1 cellular context compared by ENCODE assay signal in the genomic region with DNA sequence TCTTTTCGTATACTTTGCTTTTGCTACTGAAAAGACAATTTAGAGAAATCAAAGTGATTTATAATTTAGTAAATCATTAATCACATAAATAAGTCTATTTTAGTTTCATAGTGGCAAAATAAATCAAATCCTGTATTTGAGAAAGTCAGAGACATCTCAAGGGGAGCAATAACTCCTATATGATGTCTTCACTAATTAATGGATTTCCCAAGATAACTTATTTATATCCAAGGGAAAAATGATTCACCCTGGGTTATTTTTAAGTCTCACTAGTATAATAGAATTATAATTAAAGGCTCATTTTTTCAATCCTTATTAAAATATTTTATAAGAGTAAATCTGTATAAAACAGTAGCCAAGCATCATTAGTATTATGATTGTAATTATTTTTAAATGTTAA.
TF ChIP-seq lines count a peak whose summit lies in the region.

No MANE protein-coding gene starts in this region.

TF ChIP-seq in SK-N-SH treated with all-trans-retinoic acid at 6 μM for 48 hours, 23 proteins besides CTCF, POLR2A, EP300 and RAD21 (continued from another document):
- TF ChIP-seq, protein P1, sequence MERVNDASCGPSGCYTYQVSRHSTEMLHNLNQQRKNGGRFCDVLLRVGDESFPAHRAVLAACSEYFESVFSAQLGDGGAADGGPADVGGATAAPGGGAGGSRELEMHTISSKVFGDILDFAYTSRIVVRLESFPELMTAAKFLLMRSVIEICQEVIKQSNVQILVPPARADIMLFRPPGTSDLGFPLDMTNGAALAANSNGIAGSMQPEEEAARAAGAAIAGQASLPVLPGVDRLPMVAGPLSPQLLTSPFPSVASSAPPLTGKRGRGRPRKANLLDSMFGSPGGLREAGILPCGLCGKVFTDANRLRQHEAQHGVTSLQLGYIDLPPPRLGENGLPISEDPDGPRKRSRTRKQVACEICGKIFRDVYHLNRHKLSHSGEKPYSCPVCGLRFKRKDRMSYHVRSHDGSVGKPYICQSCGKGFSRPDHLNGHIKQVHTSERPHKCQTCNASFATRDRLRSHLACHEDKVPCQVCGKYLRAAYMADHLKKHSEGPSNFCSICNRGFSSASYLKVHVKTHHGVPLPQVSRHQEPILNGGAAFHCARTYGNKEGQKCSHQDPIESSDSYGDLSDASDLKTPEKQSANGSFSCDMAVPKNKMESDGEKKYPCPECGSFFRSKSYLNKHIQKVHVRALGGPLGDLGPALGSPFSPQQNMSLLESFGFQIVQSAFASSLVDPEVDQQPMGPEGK (CRISPR knock-in tag; IDR thresholded peaks at IDR 0.05; ENCODE audit: borderline replicate concordance) = no peak; the same call in 1 of the 2 replicates
- TF ChIP-seq, protein P2, sequence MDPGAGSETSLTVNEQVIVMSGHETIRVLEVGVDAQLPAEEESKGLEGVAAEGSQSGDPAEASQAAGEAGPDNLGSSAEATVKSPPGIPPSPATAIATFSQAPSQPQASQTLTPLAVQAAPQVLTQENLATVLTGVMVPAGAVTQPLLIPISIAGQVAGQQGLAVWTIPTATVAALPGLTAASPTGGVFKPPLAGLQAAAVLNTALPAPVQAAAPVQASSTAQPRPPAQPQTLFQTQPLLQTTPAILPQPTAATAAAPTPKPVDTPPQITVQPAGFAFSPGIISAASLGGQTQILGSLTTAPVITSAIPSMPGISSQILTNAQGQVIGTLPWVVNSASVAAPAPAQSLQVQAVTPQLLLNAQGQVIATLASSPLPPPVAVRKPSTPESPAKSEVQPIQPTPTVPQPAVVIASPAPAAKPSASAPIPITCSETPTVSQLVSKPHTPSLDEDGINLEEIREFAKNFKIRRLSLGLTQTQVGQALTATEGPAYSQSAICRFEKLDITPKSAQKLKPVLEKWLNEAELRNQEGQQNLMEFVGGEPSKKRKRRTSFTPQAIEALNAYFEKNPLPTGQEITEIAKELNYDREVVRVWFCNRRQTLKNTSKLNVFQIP (CRISPR knock-in tag; IDR thresholded peaks at IDR 0.05; ENCODE audit: borderline replicate concordance, low read depth) = no peak
- TF ChIP-seq OSR1 (CRISPR knock-in tag; IDR thresholded peaks at IDR 0.05) (no peak), SNAI2 (CRISPR knock-in tag; IDR thresholded peaks at IDR 0.05) (no peak), TOX (CRISPR knock-in tag; IDR thresholded peaks at IDR 0.05; ENCODE audit: borderline replicate concordance) (peak; percentile 44; the same call in 1 of the 2 replicates), ZNF565 (CRISPR knock-in tag; conservative IDR thresholded peaks at IDR 0.05; ENCODE audit: low read depth) (no peak), RARB (CRISPR knock-in tag; IDR thresholded peaks at IDR 0.05) (no peak)
- TF ChIP-seq, protein P3, sequence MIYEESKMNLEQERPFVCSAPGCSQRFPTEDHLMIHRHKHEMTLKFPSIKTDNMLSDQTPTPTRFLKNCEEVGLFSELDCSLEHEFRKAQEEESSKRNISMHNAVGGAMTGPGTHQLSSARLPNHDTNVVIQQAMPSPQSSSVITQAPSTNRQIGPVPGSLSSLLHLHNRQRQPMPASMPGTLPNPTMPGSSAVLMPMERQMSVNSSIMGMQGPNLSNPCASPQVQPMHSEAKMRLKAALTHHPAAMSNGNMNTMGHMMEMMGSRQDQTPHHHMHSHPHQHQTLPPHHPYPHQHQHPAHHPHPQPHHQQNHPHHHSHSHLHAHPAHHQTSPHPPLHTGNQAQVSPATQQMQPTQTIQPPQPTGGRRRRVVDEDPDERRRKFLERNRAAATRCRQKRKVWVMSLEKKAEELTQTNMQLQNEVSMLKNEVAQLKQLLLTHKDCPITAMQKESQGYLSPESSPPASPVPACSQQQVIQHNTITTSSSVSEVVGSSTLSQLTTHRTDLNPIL (CRISPR knock-in tag; IDR thresholded peaks at IDR 0.05; ENCODE audit: low read depth) = no peak
